7 cellular contexts compared by ENCODE assay signal in genomic region chr9:17967731-17968130, GRCh38.
"Had no signal": no experiment of that assay in that cellular context is flagged by ENCODE, and none has a peak within 500 bp of the region (broad histone marks: within the 10 kb centered on the region; RNA-seq: fewer than 3 reads in every experiment).

No MANE protein-coding gene starts in this region.

- H3K36me3 Mint-ChIP-seq: IgD-negative memory B cell had no signal

- H3K27ac Mint-ChIP-seq: IgD-negative memory B cell had no signal

- ATAC-seq: K562 had no signal

- FAIRE-seq: HTR-8/SVneo, K562 had no signal

- H3K27ac ChIP-seq: HL-60 had no signal

- H3K4me3 Mint-ChIP-seq: IgD-negative memory B cell had no signal

- H3K4me1 Mint-ChIP-seq: IgD-negative memory B cell had no signal

- H3K9me3 Mint-ChIP-seq: IgD-negative memory B cell had no signal

- DNase-seq: IMR-90, KBM-7, KG1 had no signal

- H3K27me3 Mint-ChIP-seq: IgD-negative memory B cell had no signal

- H3K4me3 ChIP-seq: K562 had no signal
